ENCODE assay signal across 8 cellular contexts in genomic region chr2:26764078-26764887, GRCh38.
A peak's percentile ranks its signal among the peaks of the same experiment; 100 is the strongest.
DNase-seq lines count a peak whose midpoint lies in the region; ATAC-seq lines count a peak whose summit lies in the region.

Gene SLC35F6 (plus strand): TSS chr2:26764284. CDS start chr2:26764350, 66 bp downstream.

- DNase-seq in SHP77 (lab: John Stamatoyannopoulos, UW) (peak; percentile 32 to 77), SHP77 treated with DMSO at 0.1 percent for 48 hours (lab: John Stamatoyannopoulos, UW) (no peak), NCI-H2107 treated with DMSO at 0.1 percent for 48 hours (lab: John Stamatoyannopoulos, UW; ENCODE audit: unreplicated experiment) (peak; percentile 14), islet precursor cell (peak; percentile 86)
- DNase-seq in central memory CD8-positive, alpha-beta T cell (ENCODE audit: low spot score in 2 of 2): peak; percentile 69 to 71
- peak; percentile 80 for DNase-seq in stimulated activated CD4-positive, alpha-beta T cell treated with anti-CD3 and anti-CD28 coated beads, Interleukin-12 subunit alpha, Interleukin-12 subunit beta, amount 100 ng/mL, for 4 hours

- peaks cover 6% of the 10 kb centered on the region for H3K36me3 Mint-ChIP-seq in central memory CD8-positive, alpha-beta T cell (ENCODE audit: insufficient read depth)

- peak within 1 kb of the TSS; percentile 61 for H3K27ac Mint-ChIP-seq in central memory CD8-positive, alpha-beta T cell (ENCODE audit: low read depth)

- no peaks in the 10 kb centered on the region for H3K27me3 Mint-ChIP-seq in central memory CD8-positive, alpha-beta T cell

- H3K4me1 Mint-ChIP-seq in central memory CD8-positive, alpha-beta T cell: peaks cover 30% of the 10 kb centered on the region

- peak within 1 kb of the TSS; percentile 74 for H3K4me3 Mint-ChIP-seq in central memory CD8-positive, alpha-beta T cell

- no peaks in the 10 kb centered on the region for H3K9me3 Mint-ChIP-seq in central memory CD8-positive, alpha-beta T cell

- ATAC-seq in HG02938 (IDR thresholded peaks at IDR 0.05; ENCODE audit: unreplicated experiment): peak; percentile 64
- peak; percentile 94 to 95 for ATAC-seq in activated CD4-positive, CD25-positive, alpha-beta regulatory T cell treated with anti-CD3 and anti-CD28 coated beads, Interleukin-2, amount 50 U/mL, for 24 hours
- ATAC-seq in central memory CD8-positive, alpha-beta T cell (replicated peaks; ENCODE audit: extremely low read depth, poor library complexity, severe bottlenecking): peak; percentile 93
